11 cellular contexts compared by ENCODE assay signal in the genomic region with DNA sequence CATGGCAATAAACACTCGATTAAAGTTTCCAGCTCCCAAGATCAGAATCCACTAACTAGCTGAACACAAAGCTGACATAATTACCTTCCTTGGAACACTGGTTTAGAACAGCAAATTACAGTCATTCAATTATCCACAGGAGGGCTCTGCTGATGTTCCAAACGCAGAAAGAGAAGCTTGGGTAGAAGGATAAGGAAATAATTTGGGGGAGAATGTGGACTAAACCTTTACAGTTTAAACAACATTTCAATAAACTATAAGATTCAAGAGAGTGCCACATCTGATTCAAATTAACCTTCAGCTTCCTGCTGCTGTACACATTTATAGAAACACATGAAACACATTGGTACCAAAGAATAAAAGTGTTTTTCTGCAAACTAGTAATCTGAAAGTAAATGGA.
A peak's percentile ranks its signal among the peaks of the same experiment; 100 is the strongest.
DNase-seq lines count a peak whose midpoint lies in the region; ATAC-seq and TF ChIP-seq lines count a peak whose summit lies in the region.
"Had no signal": no experiment of that assay in that cellular context is flagged by ENCODE, and none has a peak within 500 bp of the region (broad histone marks: within the 10 kb centered on the region; RNA-seq: fewer than 3 reads in every experiment).

No MANE protein-coding gene starts in this region.

- H3K4me1 Mint-ChIP-seq in naive B cell = peaks cover 43 to 54% (median 51%) of the 10 kb centered on the region in 3 donors

- H3K36me3 ChIP-seq in DOHH2 (ENCODE audit: control insufficient read depth, low read length) = no peaks in the 10 kb centered on the region

- H3K79me2 ChIP-seq in DOHH2 (ENCODE audit: control insufficient read depth, low read length) = no peaks in the 10 kb centered on the region

- no peaks in the 10 kb centered on the region for H3K27me3 ChIP-seq in DOHH2 (ENCODE audit: control insufficient read depth, low read length)

- peak; percentile 93 for DNase-seq in NCI-H2081 treated with DMSO at 0.1 percent for 48 hours (lab: John Stamatoyannopoulos, UW)
- peak; percentile 75 for DNase-seq in astrocyte of the hippocampus (ENCODE audit: low read depth, low spot score)
- DNase-seq in naive B cell = no peak
- no peak for DNase-seq in cerebellar nuclear complex (lab: John Stamatoyannopoulos, UW)
- no peak for DNase-seq in LoVo (ENCODE audit: low spot score)
- DNase-seq in activated CD8-positive, alpha-beta memory T cell treated with anti-CD3 and anti-CD28 coated beads for 24 hours = no peak
- no peak for DNase-seq in left lobe of liver (ENCODE audit: low spot score)
- DNase-seq: activated naive CD4-positive, alpha-beta T cell; KG1 had no signal

- H3K4me2 ChIP-seq in DOHH2 (ENCODE audit: low read length) = peak overlapping the region; percentile 74

- ATAC-seq in naive B cell (ENCODE audit: low read depth in 2 of 2) (no peak), left lobe of liver (no peak)

- no peaks in the 10 kb centered on the region for H3K9me2 ChIP-seq in DOHH2 (replicated peaks; ENCODE audit: control insufficient read depth, low read length)

- no peaks in the 10 kb centered on the region for H3K9me3 ChIP-seq in DOHH2 (ENCODE audit: control insufficient read depth, insufficient read depth, low read length)

- peak overlapping the region; percentile 92 for H3K27ac ChIP-seq in DOHH2 (ENCODE audit: low read depth, low read length)

- peaks cover 21% of the 10 kb centered on the region for H3F3A ChIP-seq in DOHH2 (ENCODE audit: control insufficient read depth, insufficient read depth)

- H4K20me1 ChIP-seq in DOHH2 (ENCODE audit: control insufficient read depth, insufficient read depth, low read depth, low read length) = no peaks in the 10 kb centered on the region

- TF ChIP-seq CTCF in DOHH2 (IDR thresholded peaks at IDR 0.05; ENCODE audit: low read depth, low read length, poor library complexity, severe bottlenecking) = no peak

- H3K27me3 Mint-ChIP-seq in naive B cell = peaks cover 0 to 8% (median 0%) of the 10 kb centered on the region in 3 donors

- H3K4me1 ChIP-seq in DOHH2 (ENCODE audit: control insufficient read depth, low read length) = peaks cover 62% of the 10 kb centered on the region

- peaks cover 0 to 3% (median 0%) of the 10 kb centered on the region in 7 donors for H3K9me3 Mint-ChIP-seq in naive B cell
- H3K9me3 Mint-ChIP-seq: stimulated activated naive CD8-positive, alpha-beta T cell treated with anti-CD3 and anti-CD28 coated beads, Interleukin-15, Interleukin-2, amounts not matched to agents 100 ng/mL and 50 ng/mL, for 24 hours had no signal

- peak overlapping the region in 4 of 6 donors; percentile 36 to 87 (median 74) for H3K27ac Mint-ChIP-seq in naive B cell
- H3K27ac Mint-ChIP-seq: stimulated activated naive CD8-positive, alpha-beta T cell treated with anti-CD3 and anti-CD28 coated beads, Interleukin-15, Interleukin-2, amounts not matched to agents 100 ng/mL and 50 ng/mL, for 24 hours had no signal

- H3K36me3 Mint-ChIP-seq in naive B cell = peaks cover 0 to 8% of the 10 kb centered on the region in 2 donors

- H3K4me3 Mint-ChIP-seq in naive B cell = peak overlapping the region in 6 of 8 donors; percentile 30 to 85 (median 68)
- H3K4me3 Mint-ChIP-seq: stimulated activated naive CD8-positive, alpha-beta T cell treated with anti-CD3 and anti-CD28 coated beads, Interleukin-15, Interleukin-2, amounts not matched to agents 100 ng/mL and 50 ng/mL, for 24 hours had no signal

- peak overlapping the region; percentile 60 for H3K4me3 ChIP-seq in DOHH2 (ENCODE audit: low read length)

Comparison
In these comparisons a context has a peak if more than half of its experiments do, and no peak if none do; other contexts are left out.
1. DNase-seq: peak in NCI-H2081 treated with DMSO at 0.1 percent for 48 hours (single experiment) and astrocyte of the hippocampus (single experiment); none in naive B cell (single experiment), cerebellar nuclear complex (0 of 2), LoVo (single experiment), activated CD8-positive, alpha-beta memory T cell treated with anti-CD3 and anti-CD28 coated beads for 24 hours (single experiment) and left lobe of liver (single experiment).